Comparison of ENCODE assay signal across 16 cellular contexts in genomic region chr7:150966002-150966401, GRCh38. TPM values are rescaled to one million over a fixed set of nuclear protein-coding genes. Genes with fewer than 3 reads are reported as not detected.
DNase-seq lines count a peak whose midpoint lies in the region; FAIRE-seq and TF ChIP-seq lines count a peak whose summit lies in the region.
"Had no signal": no experiment of that assay in that cellular context is flagged by ENCODE, and none has a peak within 500 bp of the region (broad histone marks: within the 10 kb centered on the region; RNA-seq: fewer than 3 reads in every experiment).

No MANE protein-coding gene starts in this region.

- no peaks in the 10 kb centered on the region for H3K9me3 ChIP-seq in BE2C
- H3K9me3 ChIP-seq in kidney (ENCODE audit: control insufficient read depth in 1 of 2, low read length in 2 of 2), result no peaks in the 10 kb centered on the region

- TF ChIP-seq CTCF in BE2C (IDR thresholded peaks at IDR 0.05; ENCODE audit: low read depth, low read length) (peak; percentile 73), chondrocyte (IDR thresholded peaks at IDR 0.05) (peak; percentile 38), kidney epithelial cell (IDR thresholded peaks at IDR 0.05; ENCODE audit: insufficient read depth, low read length, poor library complexity, severe bottlenecking) (peak; percentile 12), kidney (IDR thresholded peaks at IDR 0.05; ENCODE audit: borderline replicate concordance, extremely low read depth, insufficient read depth) (no peak)

- no peak overlapping the region for H3K27ac ChIP-seq in kidney (ENCODE audit: low read depth in 2 of 2, low read length in 2 of 2)

- no peak overlapping the region for H3K4me3 Mint-ChIP-seq in chondrocyte (ENCODE audit: unreplicated experiment)
- no peak overlapping the region for H3K4me3 Mint-ChIP-seq in activated T-cell treated with anti-CD3 and anti-CD28 coated beads, Interleukin-2, amount 50 U/mL, for 24 hours
- H3K4me3 Mint-ChIP-seq: activated naive CD4-positive, alpha-beta T cell treated with anti-CD3 and anti-CD28 coated beads for 36 hours; CD8-positive, alpha-beta T cell; natural killer cell had no signal

- H3K4me1 Mint-ChIP-seq in chondrocyte (ENCODE audit: low read depth), result peaks cover 21% of the 10 kb centered on the region
- peaks cover 3% of the 10 kb centered on the region for H3K4me1 Mint-ChIP-seq in activated T-cell treated with anti-CD3 and anti-CD28 coated beads, Interleukin-2, amount 50 U/mL, for 24 hours (ENCODE audit: low read depth)

- DNase-seq in BE2C (peak; percentile 73), HuH-7 (ENCODE audit: low spot score) (peak; percentile 75), chondrocyte (ENCODE audit: low spot score) (no peak), kidney epithelial cell (ENCODE audit: low read depth) (no peak), SIG-M5 treated with dmso at 0.1 percent for 504 hours (lab: John Stamatoyannopoulos, UW; ENCODE audit: unreplicated experiment) (no peak), kidney (no peak), glomerular visceral epithelial cell (ENCODE audit: extremely low spot score) (no peak)
- no peak for DNase-seq in activated T-cell treated with anti-CD3 and anti-CD28 coated beads, Interleukin-2, amount 50 U/mL, for 24 hours
- DNase-seq: activated naive CD4-positive, alpha-beta T cell treated with anti-CD3 and anti-CD28 coated beads for 36 hours; hypothalamus; natural killer cell; NCI-H2029; stimulated activated naive CD4-positive, alpha-beta T cell treated with Interleukin-2 at 50 U/mL for 16 hours had no signal

- intact Hi-C loops in kidney (cut with DNase I), result no loop called here

- H3K27me3 Mint-ChIP-seq in chondrocyte (ENCODE audit: low read depth), result peaks cover 41% of the 10 kb centered on the region
- peaks cover 4% of the 10 kb centered on the region for H3K27me3 Mint-ChIP-seq in activated T-cell treated with anti-CD3 and anti-CD28 coated beads, Interleukin-2, amount 50 U/mL, for 24 hours

- H3K27me3 ChIP-seq in BE2C (no peaks in the 10 kb centered on the region), kidney epithelial cell (ENCODE audit: control insufficient read depth, insufficient read depth, low read length) (peaks cover 65% of the 10 kb centered on the region)

- H3K9ac ChIP-seq in kidney (ENCODE audit: low read length in 2 of 2), result no peak overlapping the region

- H3K4me3 ChIP-seq in BE2C (ENCODE audit: low read depth, low read length) (no peak overlapping the region), kidney epithelial cell (ENCODE audit: low read depth, low read length) (no peak overlapping the region), kidney (ENCODE audit: low read length in 2 of 2) (no peak overlapping the region)

- H3K9me3 Mint-ChIP-seq in chondrocyte (ENCODE audit: low read depth), result no peaks in the 10 kb centered on the region
- H3K9me3 Mint-ChIP-seq in activated T-cell treated with anti-CD3 and anti-CD28 coated beads, Interleukin-2, amount 50 U/mL, for 24 hours, result no peaks in the 10 kb centered on the region
- H3K9me3 Mint-ChIP-seq: activated naive CD4-positive, alpha-beta T cell treated with anti-CD3 and anti-CD28 coated beads for 36 hours; CD8-positive, alpha-beta T cell; natural killer cell had no signal

- H3K36me3 ChIP-seq in BE2C (peaks cover 9% of the 10 kb centered on the region), kidney epithelial cell (ENCODE audit: control insufficient read depth, insufficient read depth, low read length) (no peaks in the 10 kb centered on the region), kidney (ENCODE audit: control insufficient read depth in 1 of 2, insufficient read depth in 2 of 2, low read length in 2 of 2) (no peaks in the 10 kb centered on the region)

- H3K4me1 ChIP-seq in BE2C, result peaks cover 75% of the 10 kb centered on the region
- H3K4me1 ChIP-seq in kidney (ENCODE audit: control insufficient read depth in 1 of 2, insufficient read depth in 1 of 2, low read depth in 1 of 2, low read length in 2 of 2), result peaks cover 0 to 11% of the 10 kb centered on the region in 2 donors

- FAIRE-seq in kidney (lab: Jason Lieb, UNC), result no peak
- FAIRE-seq: GM12892 had no signal

- no peaks in the 10 kb centered on the region for H3K36me3 Mint-ChIP-seq in chondrocyte (ENCODE audit: low read depth)
- no peaks in the 10 kb centered on the region for H3K36me3 Mint-ChIP-seq in activated T-cell treated with anti-CD3 and anti-CD28 coated beads, Interleukin-2, amount 50 U/mL, for 24 hours (ENCODE audit: low read depth)
- H3K36me3 Mint-ChIP-seq: CD8-positive, alpha-beta T cell; natural killer cell had no signal

- H3K27ac Mint-ChIP-seq in chondrocyte (ENCODE audit: unreplicated experiment), result no peak overlapping the region
- no peak overlapping the region for H3K27ac Mint-ChIP-seq in activated T-cell treated with anti-CD3 and anti-CD28 coated beads, Interleukin-2, amount 50 U/mL, for 24 hours
- H3K27ac Mint-ChIP-seq: activated naive CD4-positive, alpha-beta T cell treated with anti-CD3 and anti-CD28 coated beads for 36 hours; CD8-positive, alpha-beta T cell; natural killer cell had no signal

RNA-seq across cellular contexts. Expression of gene KCNH2, which starts 12.1 kb away (rescaled TPM):
- 637 TPM for polyA plus RNA-seq in BE2C (2012; ENCODE audit: insufficient read depth, insufficient read length, low read depth)
- total RNA-seq in chondrocyte (0.19 to 0.33 TPM (median 0.30 TPM) in 3 replicates), kidney epithelial cell (2.1 and 4.1 TPM in 2 replicates), kidney (1.3 TPM)
- polyA plus RNA-seq in kidney (ENCODE audit: insufficient read depth, low read depth, low replicate concordance), result 1.5 TPM
- total RNA-seq: dermis microvascular lymphatic vessel endothelial cell had no signal

RNA-seq across cellular contexts. Expression of gene NOS3, which starts 24.8 kb away (rescaled TPM):
- polyA plus RNA-seq in BE2C (2012; ENCODE audit: insufficient read depth, insufficient read length, low read depth), result 19.0 TPM
- total RNA-seq in chondrocyte, result not detected in 3 replicates
- 1.0 and 3.1 TPM in 2 replicates for total RNA-seq in kidney epithelial cell
- 51.7 TPM for total RNA-seq in kidney
- polyA plus RNA-seq in kidney (ENCODE audit: insufficient read depth, low read depth, low replicate concordance), result 9.3 TPM

RNA-seq across cellular contexts. Expression of gene ATG9B, which starts 58.3 kb away (rescaled TPM):
- polyA plus RNA-seq in BE2C (2012; ENCODE audit: insufficient read depth, insufficient read length, low read depth), result 41.6 TPM
- total RNA-seq in chondrocyte, result 1.5 to 1.6 TPM in 2 of 3 replicates, not detected in the other
- 0.55 and 2.1 TPM in 2 replicates for total RNA-seq in kidney epithelial cell
- total RNA-seq in kidney, result 0.19 TPM
- polyA plus RNA-seq in kidney (ENCODE audit: insufficient read depth, low read depth, low replicate concordance), result 0.19 TPM

Comparison
In these comparisons a context has a peak if more than half of its experiments do, and no peak if none do; other contexts are left out.
1. DNase-seq: peak in BE2C (single experiment) and HuH-7 (single experiment); none in chondrocyte (single experiment), kidney epithelial cell (single experiment), SIG-M5 treated with dmso at 0.1 percent for 504 hours (single experiment), kidney (single experiment), activated T-cell treated with anti-CD3 and anti-CD28 coated beads, Interleukin-2, amount 50 U/mL, for 24 hours (single experiment) and glomerular visceral epithelial cell (single experiment).
2. RNA of gene NOS3, which starts 24.8 kb away (total RNA-seq): 51.7 TPM in kidney (single experiment); 1.0 to 3.1 TPM in kidney epithelial cell and not detected in chondrocyte; every median in the first group is over 10 times any median in the second.